ENCODE assay signal across 9 cellular contexts in the genomic region with DNA sequence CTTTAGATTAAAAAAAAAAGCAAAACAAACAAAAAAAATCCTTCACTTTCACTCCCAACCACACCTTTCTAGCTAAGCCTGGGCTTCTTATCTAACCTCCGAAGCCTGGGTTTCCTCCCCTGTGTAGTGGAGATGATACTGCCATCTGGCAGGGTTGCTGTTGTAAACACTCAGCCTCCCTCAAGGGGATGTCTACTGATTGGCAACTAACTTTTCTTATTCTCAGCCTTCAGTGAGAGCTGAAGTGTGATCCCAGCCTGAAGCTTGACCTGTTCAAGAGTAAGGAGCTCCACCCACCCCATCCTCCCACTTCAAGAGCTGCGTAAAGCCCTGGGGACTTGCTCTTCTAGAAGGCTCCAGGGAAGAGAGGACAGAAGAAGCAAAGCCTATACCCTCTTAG. TPM values are rescaled to one million over a fixed set of nuclear protein-coding genes. Genes with fewer than 3 reads are reported as not detected.
DNase-seq lines count a peak whose midpoint lies in the region; ATAC-seq and TF ChIP-seq lines count a peak whose summit lies in the region.
"Had no signal": no experiment of that assay in that cellular context is flagged by ENCODE, and none has a peak within 500 bp of the region (broad histone marks: within the 10 kb centered on the region; RNA-seq: fewer than 3 reads in every experiment).

No MANE protein-coding gene starts in this region.

- peak; percentile 39 to 67 for DNase-seq in Caco-2
- peak; percentile 46 for DNase-seq in SK-N-SH
- peak; percentile 47 for DNase-seq in left kidney (ENCODE audit: low read depth, low spot score)
- no peak for DNase-seq in natural killer cell
- DNase-seq in iPS-NIHi11 (ENCODE audit: low spot score), result no peak

- H3K79me2 ChIP-seq in SK-N-SH (ENCODE audit: insufficient read depth), result no peaks in the 10 kb centered on the region

- H3K27ac Mint-ChIP-seq in Caco-2 (ENCODE audit: unreplicated experiment) (peak overlapping the region; percentile 86), natural killer cell (no peak overlapping the region)

- H3K4me3 Mint-ChIP-seq in Caco-2 (ENCODE audit: unreplicated experiment) (peak overlapping the region; percentile 83), natural killer cell (no peak overlapping the region)

- H3K27me3 ChIP-seq in Caco-2 (replicated peaks; ENCODE audit: control insufficient read depth, insufficient read depth, low read length), result no peaks in the 10 kb centered on the region
- H3K27me3 ChIP-seq in SK-N-SH (ENCODE audit: insufficient read depth), result no peaks in the 10 kb centered on the region

- H3K4me3 ChIP-seq in Caco-2 (ENCODE audit: low read depth, low read length) (no peak overlapping the region), SK-N-SH (ENCODE audit: low read depth in 2 of 2, low read length in 1 of 2) (no peak overlapping the region)

- intact Hi-C loops in Caco-2 (cut with micrococcal nuclease; ENCODE audit: unreplicated experiment) (loop anchor here (1.0 to 10.0 kb wide), 10 partner anchors 18 to 305 kb away; partner anchors contain the start of genes PANK3 and RARS1), natural killer cell (cut with micrococcal nuclease) (no loop called here)

- H2AFZ ChIP-seq in SK-N-SH (ENCODE audit: low read depth), result peak overlapping the region; percentile 88

- CTCF ChIA-PET in Caco-2 (lab: Charles Lee) (interaction anchor here (0.5 to 3.4 kb wide), 15 partner anchors 12 to 189 kb away, joined by 3 to 25 read pairs (median 4); partner anchors contain the start of gene WWC1), SK-N-SH (lab: Yijun Ruan, JAX) (interaction anchor here (0.6 to 3.4 kb wide), 32 partner anchors 10 to 1425 kb away, joined by 3 to 27 read pairs (median 4); partner anchors contain the start of genes RARS1 and WWC1)

- peak overlapping the region; percentile 36 to 48 for H3K27ac ChIP-seq in SK-N-SH (ENCODE audit: low read depth in 2 of 2, low read length in 1 of 2)
- H3K27ac ChIP-seq: neutrophil had no signal

- no peak overlapping the region; the same call in 1 of the 2 replicates for H3K9ac ChIP-seq in SK-N-SH

- WGBS in SK-N-SH (ENCODE audit: low lambda C conversion rate), result 50% methylated on average over 2 of the region's 2 CpGs

- H3K36me3 ChIP-seq in Caco-2 (ENCODE audit: control insufficient read depth, insufficient read depth, low read length) (no peaks in the 10 kb centered on the region), SK-N-SH (replicated peaks in 1 of 2; ENCODE audit: control insufficient read depth in 1 of 2, insufficient read depth in 2 of 2, low read length in 1 of 2) (no peaks in the 10 kb centered on the region)
- H3K36me3 ChIP-seq: neutrophil had no signal

- TF ChIP-seq RAD21 in SK-N-SH (IDR thresholded peaks at IDR 0.05; ENCODE audit: low read length), result 0 out of 2 replicates have a peak, but pooled peaks have one; percentile 6

- H3K4me2 ChIP-seq in SK-N-SH, result peak overlapping the region; percentile 95

- no peak for TF ChIP-seq EP300 in SK-N-SH (IDR thresholded peaks at IDR 0.05; ENCODE audit: borderline replicate concordance in 1 of 2, low read depth in 1 of 2, low read length in 1 of 2)

- H3K9me3 Mint-ChIP-seq in Caco-2 (ENCODE audit: unreplicated experiment), result no peaks in the 10 kb centered on the region
- no peaks in the 10 kb centered on the region for H3K9me3 Mint-ChIP-seq in natural killer cell

- peaks cover 38% of the 10 kb centered on the region for H3K4me1 Mint-ChIP-seq in Caco-2 (ENCODE audit: low read depth, unreplicated experiment)
- peaks cover 0 to 21% of the 10 kb centered on the region in 2 donors for H3K4me1 Mint-ChIP-seq in natural killer cell

- H3K9me2 ChIP-seq in SK-N-SH, result no peaks in the 10 kb centered on the region

- BruUV-seq in Caco-2 (replicated peaks; lab: Mats Ljungman, UMichigan), result no TSS peak

- peaks cover 23% of the 10 kb centered on the region for H3K4me1 ChIP-seq in Caco-2
- peaks cover 8 to 28% of the 10 kb centered on the region in 2 experiments; a peak in 3 of 4 replicates for H3K4me1 ChIP-seq in SK-N-SH (ENCODE audit: control insufficient read depth in 1 of 2, insufficient read depth in 2 of 2, low read depth in 1 of 2, low read length in 1 of 2)

- ATAC-seq in HG02870 (IDR thresholded peaks at IDR 0.05; ENCODE audit: unreplicated experiment) (peak; percentile 45), natural killer cell (no peak), HG03354 (IDR thresholded peaks at IDR 0.05; ENCODE audit: poor library complexity, severe bottlenecking, unreplicated experiment) (no peak), HG02840 (IDR thresholded peaks at IDR 0.05; ENCODE audit: low FRiP score, unreplicated experiment) (no peak)

- H3K27me3 Mint-ChIP-seq in Caco-2 (ENCODE audit: insufficient read depth, unreplicated experiment) (no peaks in the 10 kb centered on the region), natural killer cell (ENCODE audit: low read depth in 2 of 2) (peaks cover 11 to 19% of the 10 kb centered on the region in 2 donors)

- H3K36me3 Mint-ChIP-seq in Caco-2 (ENCODE audit: insufficient read depth, unreplicated experiment) (peaks cover 8% of the 10 kb centered on the region), natural killer cell (no peaks in the 10 kb centered on the region)

- no peaks in the 10 kb centered on the region for H4K20me1 ChIP-seq in SK-N-SH (ENCODE audit: insufficient read depth)

- peaks cover 5% of the 10 kb centered on the region for H3F3A ChIP-seq in SK-N-SH (replicated peaks; ENCODE audit: insufficient read depth)

- H3K9me3 ChIP-seq in Caco-2, result no peaks in the 10 kb centered on the region
- no peaks in the 10 kb centered on the region for H3K9me3 ChIP-seq in SK-N-SH
- H3K9me3 ChIP-seq: neutrophil had no signal

- TF ChIP-seq CTCF in Caco-2 (IDR thresholded peaks at IDR 0.05; ENCODE audit: insufficient read depth in 1 of 2, low read depth in 1 of 2, low read length in 1 of 2, severe bottlenecking in 1 of 2, unreplicated experiment in 1 of 2) (no peak), SK-N-SH (IDR thresholded peaks at IDR 0.05) (no peak), natural killer cell (IDR thresholded peaks at IDR 0.05) (no peak)

- POLR2A ChIA-PET in Caco-2 (lab: Charles Lee), result interaction anchor here (0.7 to 1.3 kb wide), 7 partner anchors 12 to 58 kb away, joined by 3 to 11 read pairs (median 3); partner anchors contain the start of gene WWC1
- POLR2A ChIA-PET in SK-N-SH (lab: Yijun Ruan, JAX), result interaction anchor here (0.6 kb wide), 1 partner anchor 412 kb away, joined by 4 read pairs; no protein-coding TSS in a partner anchor

TF ChIP-seq in SK-N-SH, 30 proteins besides CTCF, POLR2A, EP300 and RAD21:
- TF ChIP-seq GATA2 (CRISPR knock-in tag; IDR thresholded peaks at IDR 0.05), result no peak

RNA-seq across cellular contexts. Expression of gene WWC1, which starts 21.5 kb away (rescaled TPM):
- total RNA-seq in Caco-2 (2022) (108 and 109 TPM in 2 replicates), natural killer cell (under 1 TPM; 0.42 to 0.66 (median 0.53) TPM)
- polyA plus RNA-seq in SK-N-SH (2012; rRNA removed), result 15.2 and 16.9 TPM in 2 replicates
- polyA plus RNA-seq in SK-N-SH (2012; cell fraction: cytosol; rRNA removed), result 12.4 and 13.0 TPM in 2 replicates
- 15.6 and 17.4 TPM in 2 replicates for polyA plus RNA-seq in SK-N-SH (2012; cell fraction: nucleus; rRNA removed)

Comparison
In these comparisons a context has a peak if more than half of its experiments do, and no peak if none do; other contexts are left out.
1. DNase-seq: peak in Caco-2 (2 of 2), SK-N-SH (single experiment) and left kidney (single experiment); none in natural killer cell (single experiment) and iPS-NIHi11 (single experiment).
2. RNA of gene WWC1, which starts 21.5 kb away (total RNA-seq): 108 to 109 TPM in Caco-2; 0.42 to 0.66 TPM in natural killer cell; every median in the first group is over 10 times any median in the second.